8 cellular contexts compared by ENCODE assay signal in genomic region chr17:63741251-63742049, GRCh38. TPM values are rescaled to one million over a fixed set of nuclear protein-coding genes. Genes with fewer than 3 reads are reported as not detected.
DNase-seq lines count a peak whose midpoint lies in the region; TF ChIP-seq lines count a peak whose summit lies in the region.

Gene STRADA (minus strand): TSS chr17:63741799. CDS start chr17:63728369, 13,430 bp downstream.

- H3K36me3 Mint-ChIP-seq in H9 (ENCODE audit: insufficient read depth in 1 of 3, low read depth in 3 of 3) (peaks cover 5 to 11% (median 10%) of the 10 kb centered on the region in 3 experiments; a peak in 4 of 7 replicates), neural crest cell (ENCODE audit: low read depth) (no peaks in the 10 kb centered on the region)

- H3K36me3 ChIP-seq in MG63, result peaks cover 28% of the 10 kb centered on the region
- peaks cover 7 to 10% of the 10 kb centered on the region in 2 donors for H3K36me3 ChIP-seq in stomach smooth muscle (ENCODE audit: control insufficient read depth in 2 of 2, insufficient read depth in 2 of 2, low read length in 2 of 2)

- no peak within 1 kb of the TSS for H2BK15ac ChIP-seq in H9 (ENCODE audit: low read depth, low read length)

- H3T11ph ChIP-seq in H9 (ENCODE audit: low read length), result no peak within 1 kb of the TSS

- DNase-seq in ELR (ENCODE audit: low read depth) (peak; percentile 99), H9 (peak; percentile 100), MG63 (peak; percentile 99), SHP77 treated with DMSO at 0.1 percent for 48 hours (lab: John Stamatoyannopoulos, UW) (peak; percentile 93), activated gamma-delta T cell (lab: John Stamatoyannopoulos, UW) (peak; percentile 98), fibroblast of villous mesenchyme (ENCODE audit: low read depth) (peak; percentile 96), neural crest cell (ENCODE audit: low read depth, low spot score) (peak; percentile 97)

- peak within 1 kb of the TSS; percentile 76 for H3K18ac ChIP-seq in H9 (ENCODE audit: insufficient read length, low read depth, low read length)

- H2AK5ac ChIP-seq in H9 (ENCODE audit: insufficient read length, low read length), result no peak within 1 kb of the TSS

- H3K79me2 ChIP-seq in H9 (ENCODE audit: insufficient read depth, low read length), result no peaks in the 10 kb centered on the region

- H2BK120ac ChIP-seq in H9 (ENCODE audit: low read depth, low read length, poor library complexity, severe bottlenecking), result peak within 1 kb of the TSS; percentile 78

- H3K27ac Mint-ChIP-seq in H9, result peak within 1 kb of the TSS; percentile 97 to 98 (median 98)
- H3K27ac Mint-ChIP-seq in neural crest cell (ENCODE audit: unreplicated experiment), result peak within 1 kb of the TSS; percentile 95

- H3K4me3 Mint-ChIP-seq in H9 (peak within 1 kb of the TSS; percentile 90 to 99), neural crest cell (peak within 1 kb of the TSS; percentile 90)

- H4K5ac ChIP-seq in H9 (ENCODE audit: insufficient read length, low read depth, low read length), result no peak within 1 kb of the TSS

- no peak within 1 kb of the TSS for H2BK5ac ChIP-seq in H9 (ENCODE audit: insufficient read length, low read length)

- H3K9me3 ChIP-seq in H9 (ENCODE audit: control insufficient read depth, low read depth, low read length) (no peaks in the 10 kb centered on the region), MG63 (no peaks in the 10 kb centered on the region), stomach smooth muscle (ENCODE audit: control insufficient read depth in 2 of 2, low read length in 2 of 2) (no peaks in the 10 kb centered on the region)

- H3K23ac ChIP-seq in H9 (ENCODE audit: insufficient read length, low read depth, low read length), result no peak within 1 kb of the TSS

- H3K14ac ChIP-seq in H9 (ENCODE audit: insufficient read depth, low read length), result peak within 1 kb of the TSS; percentile 92

- no CpG with 5 or more reads among the region's 70 CpGs for WGBS in H9 (ENCODE audit: extremely low coverage, insufficient read length, low lambda C conversion rate)

- H2BK20ac ChIP-seq in H9 (ENCODE audit: low read depth, low read length, poor library complexity, severe bottlenecking), result no peak within 1 kb of the TSS

- peak within 1 kb of the TSS; percentile 88 for H3K4me2 ChIP-seq in H9 (ENCODE audit: insufficient read depth, insufficient read length, low read length)

- no peak within 1 kb of the TSS for H4K8ac ChIP-seq in H9 (replicated peaks; ENCODE audit: insufficient read length, low read depth, low read length)

- H3K4me3 ChIP-seq in MG63, result peak within 1 kb of the TSS; percentile 96
- peak within 1 kb of the TSS; percentile 91 for H3K4me3 ChIP-seq in fibroblast of villous mesenchyme (ENCODE audit: low read depth, low read length)
- peak within 1 kb of the TSS; percentile 90 to 96 for H3K4me3 ChIP-seq in stomach smooth muscle (ENCODE audit: low read length in 2 of 2)

- H3K4ac ChIP-seq in H9 (ENCODE audit: low read depth, low read length), result no peak within 1 kb of the TSS

- H3K9ac ChIP-seq in H9 (ENCODE audit: extremely low read depth, insufficient read length, low read length) (peak within 1 kb of the TSS; percentile 61), stomach smooth muscle (ENCODE audit: low read length in 2 of 2) (peak within 1 kb of the TSS; percentile 86 to 94)

- H4K91ac ChIP-seq in H9 (ENCODE audit: insufficient read length, low read depth, low read length), result no peak within 1 kb of the TSS

- H4K20me1 ChIP-seq in H9 (ENCODE audit: control insufficient read depth, insufficient read depth, insufficient read length), result no peaks in the 10 kb centered on the region

- H3K79me1 ChIP-seq in H9 (ENCODE audit: insufficient read depth, low read depth, low read length, poor library complexity, severe bottlenecking), result no peaks in the 10 kb centered on the region

- no peaks in the 10 kb centered on the region for H3K4me1 ChIP-seq in H9 (ENCODE audit: insufficient read depth, low read length)
- H3K4me1 ChIP-seq in stomach smooth muscle (ENCODE audit: control insufficient read depth, insufficient read depth, low read length), result peaks cover 14% of the 10 kb centered on the region

- H3K27me3 Mint-ChIP-seq in H9 (ENCODE audit: low read depth) (no peaks in the 10 kb centered on the region), neural crest cell (ENCODE audit: low read depth) (no peaks in the 10 kb centered on the region)

- H3K56ac ChIP-seq in H9 (ENCODE audit: insufficient read length, low read depth, low read length), result no peak within 1 kb of the TSS

- H3K27ac ChIP-seq in H9 (ENCODE audit: insufficient read length, low read depth, low read length) (peak within 1 kb of the TSS; percentile 49), stomach smooth muscle (ENCODE audit: low read length) (peak within 1 kb of the TSS; percentile 85)

- H3K27me3 ChIP-seq in H9 (ENCODE audit: insufficient read depth, low read length), result no peaks in the 10 kb centered on the region
- H3K27me3 ChIP-seq in MG63, result no peaks in the 10 kb centered on the region
- H3K27me3 ChIP-seq in stomach smooth muscle (ENCODE audit: control insufficient read depth in 1 of 2, insufficient read depth in 2 of 2, low read length in 2 of 2), result no peaks in the 10 kb centered on the region

- no peak within 1 kb of the TSS for H2BK12ac ChIP-seq in H9 (ENCODE audit: insufficient read length, low read depth, low read length)

- peaks cover 16% of the 10 kb centered on the region for H3K23me2 ChIP-seq in H9 (ENCODE audit: insufficient read length, low read depth, low read length, poor library complexity, severe bottlenecking)

- H3K9me3 Mint-ChIP-seq in H9, result no peaks in the 10 kb centered on the region
- no peaks in the 10 kb centered on the region for H3K9me3 Mint-ChIP-seq in neural crest cell

- no peak within 1 kb of the TSS for H2AFZ ChIP-seq in H9 (ENCODE audit: low read length)

- H3K4me1 Mint-ChIP-seq in H9, result peaks cover 10 to 13% of the 10 kb centered on the region in 2 experiments
- peaks cover 15% of the 10 kb centered on the region for H3K4me1 Mint-ChIP-seq in neural crest cell

- TF ChIP-seq CTCF in H9 (conservative IDR thresholded peaks at IDR 0.05) (no peak), fibroblast of villous mesenchyme (IDR thresholded peaks at IDR 0.05; ENCODE audit: insufficient read depth, low read depth, low read length) (no peak), neural crest cell (conservative IDR thresholded peaks at IDR 0.05) (no peak)

RNA-seq across cellular contexts. Expression of gene STRADA, which starts in this region (rescaled TPM):
- total RNA-seq in H9 (2021) (34.5 and 35.0 TPM in 2 replicates), fibroblast of villous mesenchyme (23.2 and 25.0 TPM in 2 replicates), neural crest cell (55.0 and 55.9 TPM in 2 replicates)
- 18.7 and 29.0 TPM in 2 replicates for total RNA-seq in MG63 (2014; rRNA removed; shearing (Covaris generic); ENCODE audit: low replicate concordance)

Comparison
In these comparisons a context has a peak if more than half of its experiments do, and no peak if none do; other contexts are left out.
1. Peak in every context shown above with its lines: DNase-seq, H3K4me3 ChIP-seq and H3K27ac ChIP-seq.